Comparison of ENCODE assay signal across 8 cellular contexts in the genomic region with DNA sequence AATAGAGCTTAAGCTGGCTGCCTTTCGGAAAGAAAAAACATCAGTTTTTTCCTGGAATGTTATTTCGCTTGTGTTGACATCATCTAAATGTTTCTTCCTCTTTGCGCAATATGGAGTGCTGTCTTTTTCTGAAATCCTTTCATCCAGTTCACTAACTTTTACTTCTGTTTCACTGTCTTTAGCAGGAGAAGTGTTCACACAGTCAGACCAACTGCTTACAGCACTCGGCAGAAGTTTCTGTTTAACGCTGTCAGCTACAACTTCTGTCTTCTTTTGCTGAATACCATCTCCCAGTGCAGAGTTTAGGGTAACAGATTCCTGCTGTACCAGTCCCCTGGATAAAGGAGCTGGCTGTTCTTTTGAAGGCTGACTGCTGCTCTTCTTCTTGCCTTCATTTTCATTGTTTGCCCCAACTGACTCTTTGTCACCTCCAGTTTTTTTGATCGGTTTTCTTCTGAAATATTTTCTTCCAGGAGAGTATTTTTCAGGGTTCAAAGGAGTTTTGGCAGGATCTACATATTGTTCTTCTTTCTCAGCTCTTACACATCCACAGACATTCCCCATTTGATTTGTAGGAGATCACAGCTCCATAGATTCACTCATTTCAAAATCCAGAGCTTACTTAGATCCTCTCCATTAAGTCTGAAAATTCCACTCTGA. TPM values are rescaled to one million over a fixed set of nuclear protein-coding genes. Genes with fewer than 3 reads are reported as not detected.
DNase-seq lines count a peak whose midpoint lies in the region; ATAC-seq and TF ChIP-seq lines count a peak whose summit lies in the region.

No MANE protein-coding gene starts in this region.

- TF ChIP-seq CTCF in WI38 (IDR thresholded peaks at IDR 0.05; ENCODE audit: low read depth, low read length) (no peak), heart left ventricle (IDR thresholded peaks at IDR 0.05) (no peak), endodermal cell (conservative IDR thresholded peaks at IDR 0.05) (no peak)

- no peak for TF ChIP-seq POLR2A in heart left ventricle (IDR thresholded peaks at IDR 0.05)

- peaks cover 0 to 8% (median 0%) of the 10 kb centered on the region in 9 donors for H3K36me3 ChIP-seq in heart left ventricle
- H3K36me3 ChIP-seq in skeletal muscle satellite cell (ENCODE audit: insufficient read depth, low read length): peaks cover 19% of the 10 kb centered on the region
- peaks cover 16% of the 10 kb centered on the region for H3K36me3 ChIP-seq in endodermal cell (ENCODE audit: control insufficient read depth, insufficient read depth, low read length)

- H3K36me3 Mint-ChIP-seq in activated CD4-positive, alpha-beta memory T cell treated with anti-CD3 and anti-CD28 coated beads, Interleukin-2, amount 10 ng/mL, durations not matched to agents 7 days and 5 days (ENCODE audit: low read depth): no peaks in the 10 kb centered on the region
- H3K36me3 Mint-ChIP-seq in endodermal cell (ENCODE audit: low read depth): peaks cover 16% of the 10 kb centered on the region

- intact Hi-C loops in heart left ventricle (cut with DNase I): loop anchor here in 1 of 10 donors (5.0 kb wide), 1 partner anchor 40 kb away; no protein-coding TSS in a partner anchor

- H3K27ac ChIP-seq in heart left ventricle (peak overlapping the region; percentile 78 to 90 (median 86)), endodermal cell (ENCODE audit: low read depth, low read length) (no peak overlapping the region)

- peak; percentile 44 for DNase-seq in GF-D8 (lab: John Stamatoyannopoulos, UW)
- DNase-seq in heart left ventricle: no peak
- no peak for DNase-seq in NCI-H2107 (lab: John Stamatoyannopoulos, UW)
- DNase-seq in activated CD4-positive, alpha-beta memory T cell treated with anti-CD3 and anti-CD28 coated beads, Interleukin-2, amount 10 ng/mL, durations not matched to agents 7 days and 5 days: no peak
- DNase-seq in endodermal cell: no peak

- peak overlapping the region; percentile 78 for H3K9ac ChIP-seq in skeletal muscle satellite cell (ENCODE audit: low read depth, low read length)
- H3K9ac ChIP-seq in endodermal cell (ENCODE audit: extremely low read depth, low read length, poor library complexity, severe bottlenecking): no peak overlapping the region

- H3K27me3 ChIP-seq in heart left ventricle: no peaks in the 10 kb centered on the region
- no peaks in the 10 kb centered on the region for H3K27me3 ChIP-seq in skeletal muscle satellite cell (ENCODE audit: control insufficient read depth, insufficient read depth, low read length)
- H3K27me3 ChIP-seq in endodermal cell (ENCODE audit: control insufficient read depth, insufficient read depth, low read length, poor library complexity, severe bottlenecking): no peaks in the 10 kb centered on the region

- no peak overlapping the region for H3K27ac Mint-ChIP-seq in activated CD4-positive, alpha-beta memory T cell treated with anti-CD3 and anti-CD28 coated beads, Interleukin-2, amount 10 ng/mL, durations not matched to agents 7 days and 5 days
- no peak overlapping the region for H3K27ac Mint-ChIP-seq in endodermal cell

- POLR2A ChIA-PET in activated CD4-positive, alpha-beta memory T cell treated with anti-CD3 and anti-CD28 coated beads, Interleukin-2, amount 10 ng/mL, durations not matched to agents 7 days and 5 days (lab: Charles Lee): no interaction called here

- no peaks in the 10 kb centered on the region for H3K4me1 Mint-ChIP-seq in activated CD4-positive, alpha-beta memory T cell treated with anti-CD3 and anti-CD28 coated beads, Interleukin-2, amount 10 ng/mL, durations not matched to agents 7 days and 5 days
- peaks cover 21% of the 10 kb centered on the region for H3K4me1 Mint-ChIP-seq in endodermal cell

- H3K4me3 ChIP-seq in WI38 (ENCODE audit: low read depth, low read length) (peak overlapping the region; percentile 61), heart left ventricle (peak overlapping the region in 11 of 12 donors; percentile 23 to 65 (median 51)), skeletal muscle satellite cell (ENCODE audit: low read length) (peak overlapping the region; percentile 62), endodermal cell (ENCODE audit: low read length) (no peak overlapping the region)

- H3K4me2 ChIP-seq in skeletal muscle satellite cell (ENCODE audit: low read length): peak overlapping the region; percentile 83

- H3K27me3 Mint-ChIP-seq in activated CD4-positive, alpha-beta memory T cell treated with anti-CD3 and anti-CD28 coated beads, Interleukin-2, amount 10 ng/mL, durations not matched to agents 7 days and 5 days: no peaks in the 10 kb centered on the region
- no peaks in the 10 kb centered on the region for H3K27me3 Mint-ChIP-seq in endodermal cell (ENCODE audit: insufficient read depth)

- no peak overlapping the region for H3K4me3 Mint-ChIP-seq in activated CD4-positive, alpha-beta memory T cell treated with anti-CD3 and anti-CD28 coated beads, Interleukin-2, amount 10 ng/mL, durations not matched to agents 7 days and 5 days
- H3K4me3 Mint-ChIP-seq in endodermal cell: no peak overlapping the region

- CTCF ChIA-PET in activated CD4-positive, alpha-beta memory T cell treated with anti-CD3 and anti-CD28 coated beads, Interleukin-2, amount 10 ng/mL, durations not matched to agents 7 days and 5 days (lab: Charles Lee): interaction anchor here (0.5 kb wide), 1 partner anchor 152 kb away, joined by 4 read pairs; no protein-coding TSS in a partner anchor

- H3K9me3 Mint-ChIP-seq in activated CD4-positive, alpha-beta memory T cell treated with anti-CD3 and anti-CD28 coated beads, Interleukin-2, amount 10 ng/mL, durations not matched to agents 7 days and 5 days: no peaks in the 10 kb centered on the region
- H3K9me3 Mint-ChIP-seq in endodermal cell: no peaks in the 10 kb centered on the region

- peak; percentile 47 to 70 (median 56) for ATAC-seq in heart left ventricle
- ATAC-seq in GM19328 (IDR thresholded peaks at IDR 0.05; ENCODE audit: unreplicated experiment): no peak

- WGBS in heart left ventricle, 4 donors: 33 to 47% (median 38%) methylated on average over 6 of the region's 6 CpGs
- 88 to 95% methylated on average over 5 to 6 of the region's 6 CpGs for WGBS in endodermal cell (ENCODE audit: insufficient coverage in 1 of 2, insufficient read length in 1 of 2), 2 experiments

- no peaks in the 10 kb centered on the region for H3K9me3 ChIP-seq in heart left ventricle
- H3K9me3 ChIP-seq in skeletal muscle satellite cell (replicated peaks; ENCODE audit: low read length): no peaks in the 10 kb centered on the region
- no peaks in the 10 kb centered on the region for H3K9me3 ChIP-seq in endodermal cell (ENCODE audit: control insufficient read depth, low read length)

- H3K4me1 ChIP-seq in heart left ventricle: peaks cover 0 to 43% (median 26%) of the 10 kb centered on the region in 12 donors
- H3K4me1 ChIP-seq in skeletal muscle satellite cell (ENCODE audit: control insufficient read depth, insufficient read depth, low read length): peaks cover 70% of the 10 kb centered on the region
- peaks cover 9% of the 10 kb centered on the region for H3K4me1 ChIP-seq in endodermal cell (ENCODE audit: control insufficient read depth, insufficient read depth, low read length)

RNA-seq across cellular contexts. Expression of gene DST, which starts 50.0 kb away (rescaled TPM):
- total RNA-seq in heart left ventricle (100 to 1,000 TPM; 269 to 607 (median 383) TPM), endodermal cell (100 to 1,000 TPM; 101 to 113 TPM)
- 100 to 1,000 TPM; 107 to 139 TPM for polyA plus RNA-seq in heart left ventricle
- total RNA-seq in skeletal muscle satellite cell (2012; rRNA removed): 261 and 368 TPM in 2 replicates
- total RNA-seq in activated CD4-positive, alpha-beta memory T cell treated with anti-CD3 and anti-CD28 coated beads, Interleukin-2, amount 10 ng/mL, durations not matched to agents 7 days and 5 days: 1 to 10 TPM; 5.4 to 5.5 TPM
- 66.5 TPM for polyA plus RNA-seq in endodermal cell (2013, experiment 1 of 2)
- 66.8 TPM for polyA plus RNA-seq in endodermal cell (2013, experiment 2 of 2)

Comparison
In these comparisons a context has a peak if more than half of its experiments do, and no peak if none do; other contexts are left out.
1. RNA of gene DST, which starts 50.0 kb away (total RNA-seq): 269 to 607 TPM in heart left ventricle and 101 to 113 TPM in endodermal cell; 5.4 to 5.5 TPM in activated CD4-positive, alpha-beta memory T cell treated with anti-CD3 and anti-CD28 coated beads, Interleukin-2, amount 10 ng/mL, durations not matched to agents 7 days and 5 days; every median in the first group is over 10 times any median in the second.